ENCODE assay signal across 1 cellular context in the genomic region with DNA sequence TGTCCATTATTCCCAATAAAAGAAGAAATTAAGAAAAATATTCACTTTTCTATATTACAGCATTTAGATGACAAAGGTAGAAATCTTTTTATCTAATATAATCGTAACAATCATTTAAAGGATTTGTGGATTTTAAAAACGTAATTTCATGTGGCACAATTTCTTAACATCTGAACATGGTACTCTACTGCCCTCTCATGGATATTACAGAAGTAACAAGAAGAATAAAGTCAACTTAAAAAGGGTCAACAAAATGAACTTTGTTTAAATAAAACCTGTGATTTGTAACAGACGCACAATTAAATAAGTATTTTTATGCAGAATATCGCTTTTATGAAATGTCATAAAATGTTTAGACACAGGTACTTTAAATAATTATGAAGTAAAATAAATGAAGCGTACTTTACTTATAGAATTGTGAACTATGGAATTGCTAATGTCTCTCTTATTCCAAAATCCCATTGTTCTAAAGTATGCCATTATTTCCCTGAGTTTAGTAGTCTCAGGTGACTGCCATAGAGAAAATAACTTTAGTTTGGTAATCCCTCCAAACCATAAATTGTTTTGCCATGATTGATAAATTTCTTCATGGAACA.
TF ChIP-seq lines count a peak whose summit lies in the region.

No MANE protein-coding gene starts in this region.

TF ChIP-seq in SK-N-SH, 30 proteins besides CTCF, POLR2A, EP300 and RAD21 (continued from another document):
- TF ChIP-seq, protein P1, sequence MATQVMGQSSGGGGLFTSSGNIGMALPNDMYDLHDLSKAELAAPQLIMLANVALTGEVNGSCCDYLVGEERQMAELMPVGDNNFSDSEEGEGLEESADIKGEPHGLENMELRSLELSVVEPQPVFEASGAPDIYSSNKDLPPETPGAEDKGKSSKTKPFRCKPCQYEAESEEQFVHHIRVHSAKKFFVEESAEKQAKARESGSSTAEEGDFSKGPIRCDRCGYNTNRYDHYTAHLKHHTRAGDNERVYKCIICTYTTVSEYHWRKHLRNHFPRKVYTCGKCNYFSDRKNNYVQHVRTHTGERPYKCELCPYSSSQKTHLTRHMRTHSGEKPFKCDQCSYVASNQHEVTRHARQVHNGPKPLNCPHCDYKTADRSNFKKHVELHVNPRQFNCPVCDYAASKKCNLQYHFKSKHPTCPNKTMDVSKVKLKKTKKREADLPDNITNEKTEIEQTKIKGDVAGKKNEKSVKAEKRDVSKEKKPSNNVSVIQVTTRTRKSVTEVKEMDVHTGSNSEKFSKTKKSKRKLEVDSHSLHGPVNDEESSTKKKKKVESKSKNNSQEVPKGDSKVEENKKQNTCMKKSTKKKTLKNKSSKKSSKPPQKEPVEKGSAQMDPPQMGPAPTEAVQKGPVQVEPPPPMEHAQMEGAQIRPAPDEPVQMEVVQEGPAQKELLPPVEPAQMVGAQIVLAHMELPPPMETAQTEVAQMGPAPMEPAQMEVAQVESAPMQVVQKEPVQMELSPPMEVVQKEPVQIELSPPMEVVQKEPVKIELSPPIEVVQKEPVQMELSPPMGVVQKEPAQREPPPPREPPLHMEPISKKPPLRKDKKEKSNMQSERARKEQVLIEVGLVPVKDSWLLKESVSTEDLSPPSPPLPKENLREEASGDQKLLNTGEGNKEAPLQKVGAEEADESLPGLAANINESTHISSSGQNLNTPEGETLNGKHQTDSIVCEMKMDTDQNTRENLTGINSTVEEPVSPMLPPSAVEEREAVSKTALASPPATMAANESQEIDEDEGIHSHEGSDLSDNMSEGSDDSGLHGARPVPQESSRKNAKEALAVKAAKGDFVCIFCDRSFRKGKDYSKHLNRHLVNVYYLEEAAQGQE (IDR thresholded peaks at IDR 0.05; ENCODE audit: low read depth, low read length), result no peak
